In the genomic region with DNA sequence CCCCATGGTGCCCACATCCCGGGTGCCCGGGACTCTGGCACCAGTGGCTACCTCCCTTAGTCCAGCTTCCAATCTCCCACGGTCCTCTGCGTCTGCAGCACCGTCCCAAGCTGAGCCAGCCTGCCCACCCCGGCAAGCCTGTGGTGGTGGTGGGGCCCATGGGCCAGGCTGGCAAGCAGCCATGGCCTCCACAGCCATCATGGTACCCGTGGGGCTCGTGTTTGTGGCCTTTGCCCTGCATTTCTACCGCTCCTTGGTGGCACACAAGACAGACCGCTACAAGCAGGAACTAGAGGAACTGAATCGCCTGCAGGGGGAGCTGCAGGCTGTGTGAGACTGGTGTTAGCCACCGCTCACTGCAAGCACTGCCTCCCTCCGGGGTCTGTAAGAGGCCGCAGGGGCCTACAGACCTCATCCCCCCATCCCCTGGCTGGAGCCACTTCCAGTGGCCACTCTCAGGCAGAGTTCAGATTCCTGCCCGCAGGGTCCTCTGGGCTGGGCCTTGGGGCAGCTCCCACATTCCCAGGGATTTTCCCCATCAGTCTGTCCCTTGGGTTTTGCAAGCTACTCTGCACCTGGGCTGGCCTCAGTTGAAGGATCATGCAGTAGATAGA, we compare ENCODE assay signal across 8 cellular contexts. TPM values are rescaled to one million over a fixed set of nuclear protein-coding genes. Genes with fewer than 3 reads are reported as not detected.
DNase-seq lines count a peak whose midpoint lies in the region; ATAC-seq, FAIRE-seq and TF ChIP-seq lines count a peak whose summit lies in the region.

No MANE protein-coding gene starts in this region.

- no peak overlapping the region for H3K27ac ChIP-seq in pancreas
- H3K27ac ChIP-seq in aorta (ENCODE audit: low read depth in 1 of 2, low read length in 2 of 2): no peak overlapping the region

- no peak for FAIRE-seq in pancreas (lab: Jason Lieb, UNC)

- ATAC-seq in pancreas (no peak), aorta (ENCODE audit: low FRiP score) (no peak), HG03469 (IDR thresholded peaks at IDR 0.05; ENCODE audit: unreplicated experiment) (no peak)

- DNase-seq in Calu3 (peak; percentile 78), HuH-7.5 (ENCODE audit: low spot score) (peak; percentile 60), OCI-M1 (lab: John Stamatoyannopoulos, UW) (peak; percentile 94), fibroblast of mammary gland (ENCODE audit: low read depth) (peak; percentile 80), pancreas (peak in 4 of 6 donors; percentile 32 to 62 (median 56)), aorta (peak; percentile 78 to 84)
- DNase-seq in activated T-cell treated with anti-CD3 and anti-CD28 coated beads, Interleukin-2, amount 50 U/mL, for 24 hours: peak; percentile 74

- H3K4me3 ChIP-seq in fibroblast of mammary gland (ENCODE audit: control insufficient read depth, low read depth, low read length) (no peak overlapping the region), pancreas (no peak overlapping the region), aorta (ENCODE audit: low read length in 2 of 2) (no peak overlapping the region)

- H3K4me1 ChIP-seq in pancreas (peaks cover 0 to 7% (median 0%) of the 10 kb centered on the region in 3 donors), aorta (ENCODE audit: control insufficient read depth in 1 of 2, insufficient read depth in 2 of 2, low read length in 2 of 2) (no peaks in the 10 kb centered on the region)

- intact Hi-C loops in Calu3 (cut with micrococcal nuclease; ENCODE audit: unreplicated experiment) (loop anchor here (10.0 kb wide), 1 partner anchor 911 kb away; no protein-coding TSS in a partner anchor), pancreas (cut with DNase I) (no loop called here), aorta (cut with DNase I) (loop anchor here in 1 of 2 donors (10.0 kb wide), 1 partner anchor 121 kb away; the partner anchor contains the start of genes ZNF646 and ZNF668)

- peaks cover 24% of the 10 kb centered on the region for H3K4me1 Mint-ChIP-seq in Calu3 (ENCODE audit: low read depth, unreplicated experiment)
- H3K4me1 Mint-ChIP-seq in activated T-cell treated with anti-CD3 and anti-CD28 coated beads, Interleukin-2, amount 50 U/mL, for 24 hours (ENCODE audit: low read depth): peaks cover 34% of the 10 kb centered on the region

- CTCF ChIA-PET in Calu3 (lab: Charles Lee): interaction anchor here (0.5 to 1.5 kb wide), 6 partner anchors 12 to 505 kb away, joined by 3 to 10 read pairs (median 3); partner anchors contain the start of gene HSD3B7

- peaks cover 48% of the 10 kb centered on the region for H3K36me3 Mint-ChIP-seq in Calu3 (ENCODE audit: insufficient read depth, unreplicated experiment)
- peaks cover 9% of the 10 kb centered on the region for H3K36me3 Mint-ChIP-seq in activated T-cell treated with anti-CD3 and anti-CD28 coated beads, Interleukin-2, amount 50 U/mL, for 24 hours (ENCODE audit: low read depth)

- 44 to 46% methylated on average over 15 of the region's 15 CpGs for WGBS in pancreas, 2 donors
- 22 to 24% methylated on average over 15 of the region's 15 CpGs for WGBS in aorta, 2 donors

- no peak overlapping the region for H3K4me3 Mint-ChIP-seq in Calu3 (ENCODE audit: low read depth, unreplicated experiment)
- H3K4me3 Mint-ChIP-seq in activated T-cell treated with anti-CD3 and anti-CD28 coated beads, Interleukin-2, amount 50 U/mL, for 24 hours: no peak overlapping the region

- no TSS peak for BruUV-seq in Calu3 (replicated peaks; lab: Mats Ljungman, UMichigan)

- H3K36me3 ChIP-seq in pancreas: no peaks in the 10 kb centered on the region
- H3K36me3 ChIP-seq in aorta (ENCODE audit: control insufficient read depth in 1 of 2, insufficient read depth in 2 of 2, low read length in 1 of 2): no peaks in the 10 kb centered on the region

- no peaks in the 10 kb centered on the region for H3K27me3 Mint-ChIP-seq in Calu3 (ENCODE audit: unreplicated experiment)
- no peaks in the 10 kb centered on the region for H3K27me3 Mint-ChIP-seq in activated T-cell treated with anti-CD3 and anti-CD28 coated beads, Interleukin-2, amount 50 U/mL, for 24 hours

- H3K27ac Mint-ChIP-seq in Calu3 (ENCODE audit: unreplicated experiment): peak overlapping the region; percentile 13
- no peak overlapping the region for H3K27ac Mint-ChIP-seq in activated T-cell treated with anti-CD3 and anti-CD28 coated beads, Interleukin-2, amount 50 U/mL, for 24 hours

- H3K9me3 ChIP-seq in pancreas (no peaks in the 10 kb centered on the region), aorta (ENCODE audit: control insufficient read depth, low read length) (no peaks in the 10 kb centered on the region)

- H3K9me3 Mint-ChIP-seq in Calu3 (ENCODE audit: low read depth, unreplicated experiment): no peaks in the 10 kb centered on the region
- H3K9me3 Mint-ChIP-seq in activated T-cell treated with anti-CD3 and anti-CD28 coated beads, Interleukin-2, amount 50 U/mL, for 24 hours: no peaks in the 10 kb centered on the region

- H3K27me3 ChIP-seq in pancreas (no peaks in the 10 kb centered on the region), aorta (ENCODE audit: control insufficient read depth in 1 of 2, insufficient read depth in 2 of 2, low read length in 1 of 2) (no peaks in the 10 kb centered on the region)

- TF ChIP-seq CTCF in Calu3 (IDR thresholded peaks at IDR 0.05; ENCODE audit: unreplicated experiment): peak; percentile 79
- peak; percentile 77 for TF ChIP-seq CTCF in fibroblast of mammary gland (conservative IDR thresholded peaks at IDR 0.05; ENCODE audit: control insufficient read depth, insufficient read depth, low read depth, low read length)
- TF ChIP-seq CTCF in pancreas (IDR thresholded peaks at IDR 0.05): peak; percentile 12 to 36 (median 24)

RNA-seq across cellular contexts. Expression of gene SETD1A, which starts 3.9 kb away (rescaled TPM):
- total RNA-seq in Calu3 (2022) (28.8 and 30.5 TPM in 2 replicates), pancreas (10 to 100 TPM in 1 of 6 donors, 1 to 10 TPM in 5; 6.5 to 10.6 (median 8.3) TPM), aorta (10 to 100 TPM; 16.4 to 19.7 TPM)
- polyA plus RNA-seq in pancreas (10 to 100 TPM; 12.8 to 17.9 TPM), aorta (1 to 10 TPM; 4.4 to 9.7 TPM)

RNA-seq across cellular contexts. Expression of gene ORAI3, which starts 4.8 kb away (rescaled TPM):
- total RNA-seq in Calu3 (2022) (14.7 and 15.4 TPM in 2 replicates), pancreas (10 to 100 TPM in 4 of 6 donors, 1 to 10 TPM in 2; 8.6 to 12.5 (median 11.4) TPM), aorta (10 to 100 TPM; 11.8 to 21.7 TPM)
- polyA plus RNA-seq in pancreas (10 to 100 TPM in 1 of 2 donors, 1 to 10 TPM in 1; 9.5 to 10.3 TPM), aorta (10 to 100 TPM in 1 of 2 donors, 1 to 10 TPM in 1; 9.1 to 20.8 TPM)

RNA-seq across cellular contexts. Expression of gene FBXL19, which starts 30.2 kb away (rescaled TPM):
- total RNA-seq in Calu3 (2022) (43.2 and 45.7 TPM in 2 replicates), pancreas (10 to 100 TPM in 1 of 6 donors, 1 to 10 TPM in 5; 3.8 to 13.5 (median 4.6) TPM), aorta (10 to 100 TPM; 14.7 to 22.7 TPM)
- polyA plus RNA-seq in pancreas (10 to 100 TPM; 10.1 to 26.8 TPM), aorta (10 to 100 TPM in 1 of 2 donors, 1 to 10 TPM in 1; 4.3 to 11.6 TPM)

RNA-seq across cellular contexts. Expression of gene HSD3B7, which starts 31.4 kb away (rescaled TPM):
- total RNA-seq in Calu3 (2022) (25.3 and 29.2 TPM in 2 replicates), pancreas (10 to 100 TPM; 14.2 to 32.1 (median 17.3) TPM), aorta (10 to 100 TPM; 13.6 to 31.3 TPM)
- polyA plus RNA-seq in pancreas (10 to 100 TPM; 16.6 to 28.4 TPM), aorta (10 to 100 TPM in 1 of 2 donors, 1 to 10 TPM in 1; 8.6 to 10.4 TPM)

RNA-seq across cellular contexts. Expression of gene STX1B, which starts 56.8 kb away (rescaled TPM):
- 0.61 and 1.3 TPM in 2 replicates for total RNA-seq in Calu3 (2022)
- total RNA-seq in pancreas: 1 to 10 TPM in 1 of 6 donors, under 1 TPM in 5; 0.16 to 1.4 (median 0.56) TPM
- polyA plus RNA-seq in pancreas: 1 to 10 TPM in 1 of 2 donors, under 1 TPM in 1; 0.82 to 2.4 TPM
- total RNA-seq in aorta: under 1 TPM; 0.84 to 0.93 TPM
- polyA plus RNA-seq in aorta: 1 to 10 TPM in 1 of 2 donors, under 1 TPM in 1; 0.13 to 2.2 TPM

Comparison
In these comparisons a context has a peak if more than half of its experiments do, and no peak if none do; other contexts are left out.
1. CTCF ChIP-seq: peak in every context shown above with its lines; median percentile 79 in Calu3; 77 in fibroblast of mammary gland; 24 in pancreas.